In genomic region chr11:69275178-69275577, GRCh38 we compare ENCODE assay signal across 2 cellular contexts.
A peak's percentile ranks its signal among the peaks of the same experiment; 100 is the strongest.
TF ChIP-seq lines count a peak whose summit lies in the region.

No MANE protein-coding gene starts in this region.

TF ChIP-seq in HEK293, 187 proteins besides CTCF, POLR2A, EP300 and RAD21 (continued from another document and continues in another):
- TF ChIP-seq ZBTB10 (tag by site-specific recombination; IDR thresholded peaks at IDR 0.05) (no peak), OSR2 (tag by site-specific recombination; IDR thresholded peaks at IDR 0.05) (no peak), PRDM10 (tag by site-specific recombination; IDR thresholded peaks at IDR 0.05) (no peak), ZNF341 (tag by site-specific recombination; IDR thresholded peaks at IDR 0.05; ENCODE audit: low read depth) (no peak), ZNF214 (tag by site-specific recombination; IDR thresholded peaks at IDR 0.05; ENCODE audit: borderline replicate concordance) (no peak), ZNF48 (tag by site-specific recombination; IDR thresholded peaks at IDR 0.05) (no peak), ZNF274 (IDR thresholded peaks at IDR 0.05; ENCODE audit: low read length) (no peak), ZNF274 (tag by site-specific recombination; IDR thresholded peaks at IDR 0.05; ENCODE audit: borderline replicate concordance) (no peak), ZNF366 (tag by site-specific recombination; conservative IDR thresholded peaks at IDR 0.05) (peak; percentile 94), PRDM4 (tag by site-specific recombination; IDR thresholded peaks at IDR 0.05) (no peak), ZNF549 (tag by site-specific recombination; IDR thresholded peaks at IDR 0.05) (no peak), ZNF529 (tag by site-specific recombination; IDR thresholded peaks at IDR 0.05; ENCODE audit: insufficient replicate concordance) (no peak), MEIS1 (CRISPR knock-in tag; IDR thresholded peaks at IDR 0.05; ENCODE audit: borderline replicate concordance) (no peak), ZBTB17 (tag by site-specific recombination; IDR thresholded peaks at IDR 0.05) (peak; percentile 90), HOXD13 (CRISPR knock-in tag; IDR thresholded peaks at IDR 0.05; ENCODE audit: borderline replicate concordance) (no peak), BCL6B (tag by site-specific recombination; IDR thresholded peaks at IDR 0.05) (0 out of 2 replicates have a peak, but pooled peaks have one; percentile 7), ZFP3 (tag by site-specific recombination; IDR thresholded peaks at IDR 0.05; ENCODE audit: low read depth) (no peak), ZNF670 (tag by site-specific recombination; IDR thresholded peaks at IDR 0.05; ENCODE audit: low read depth) (no peak), ZNF571 (tag by site-specific recombination; IDR thresholded peaks at IDR 0.05) (no peak), KLF9 (tag by site-specific recombination; IDR thresholded peaks at IDR 0.05; ENCODE audit: low read depth) (no peak), EGR2 (tag by site-specific recombination; IDR thresholded peaks at IDR 0.05; ENCODE audit: low read depth) (peak; percentile 48; the same call in 1 of the 2 replicates)

TF ChIP-seq in K562, 482 proteins besides CTCF, POLR2A, EP300 and RAD21 (continued from another document):
- 0 out of 2 replicates have a peak, but pooled peaks have one; percentile 47 for TF ChIP-seq HBP1 (CRISPR knock-in tag; IDR thresholded peaks at IDR 0.05)
- TF ChIP-seq GATA2 (CRISPR knock-in tag; IDR thresholded peaks at IDR 0.05): no peak
- no peak for TF ChIP-seq SMARCE1 (IDR thresholded peaks at IDR 0.05)
- TF ChIP-seq EHMT2 (IDR thresholded peaks at IDR 0.05): 0 out of 2 replicates have a peak, but pooled peaks have one; percentile 44
- TF ChIP-seq ZNF592 (IDR thresholded peaks at IDR 0.05): no peak
- TF ChIP-seq ATF7 (IDR thresholded peaks at IDR 0.05): no peak
- 0 out of 2 replicates have a peak, but pooled peaks have one; percentile 21 for TF ChIP-seq ZBTB26 (CRISPR knock-in tag; IDR thresholded peaks at IDR 0.05)
- no peak for TF ChIP-seq CSDE1 (IDR thresholded peaks at IDR 0.05)
- TF ChIP-seq ZFP1 (CRISPR knock-in tag; IDR thresholded peaks at IDR 0.05): no peak
- TF ChIP-seq ELF4 (CRISPR knock-in tag; IDR thresholded peaks at IDR 0.05): 0 out of 2 replicates have a peak, but pooled peaks have one; percentile 13
- no peak for TF ChIP-seq RBM22 (IDR thresholded peaks at IDR 0.05; ENCODE audit: low read depth, low read length, poor library complexity, severe bottlenecking)
- no peak for TF ChIP-seq AFF1 (IDR thresholded peaks at IDR 0.05; ENCODE audit: low read depth in 1 of 2, partially characterized antibody in 2 of 2)
- TF ChIP-seq HCFC1 (IDR thresholded peaks at IDR 0.05; ENCODE audit: low read depth, low read length): no peak
- 0 out of 2 replicates have a peak, but pooled peaks have one; percentile 43 for TF ChIP-seq OTX1 (CRISPR knock-in tag; IDR thresholded peaks at IDR 0.05)
